ENCODE assay signal across 18 cellular contexts in the genomic region with DNA sequence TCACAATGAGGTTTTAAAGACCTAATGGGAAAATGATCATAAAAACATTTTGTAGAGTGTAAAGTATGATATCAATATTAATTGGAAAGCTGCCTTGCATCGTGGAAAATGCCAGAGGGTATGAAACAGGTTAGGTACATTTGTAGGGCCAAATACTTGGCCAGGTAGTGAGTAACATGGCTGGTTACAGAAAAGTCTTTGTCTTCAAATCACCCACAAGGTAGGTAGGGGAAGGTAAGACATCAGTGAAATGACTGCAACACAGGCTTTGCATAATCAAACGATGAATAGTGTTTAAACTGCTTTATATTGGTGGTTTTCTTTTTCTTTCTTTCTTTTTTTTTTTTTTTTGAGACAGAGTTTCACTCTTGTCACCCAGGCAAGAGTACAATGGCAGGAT.
A peak's percentile ranks its signal among the peaks of the same experiment; 100 is the strongest.
DNase-seq lines count a peak whose midpoint lies in the region; ATAC-seq and TF ChIP-seq lines count a peak whose summit lies in the region.
"Had no signal": no experiment of that assay in that cellular context is flagged by ENCODE, and none has a peak within 500 bp of the region (broad histone marks: within the 10 kb centered on the region; RNA-seq: fewer than 3 reads in every experiment).

No MANE protein-coding gene starts in this region.

- H2AFZ ChIP-seq in Karpas-422 (ENCODE audit: low read length) = no peak overlapping the region

- no peak overlapping the region for H3K9ac ChIP-seq in BLaER1
- H3K9ac ChIP-seq in Karpas-422 (ENCODE audit: low read length) = no peak overlapping the region

- H3K4me3 ChIP-seq in BLaER1 (no peak overlapping the region), Karpas-422 (ENCODE audit: low read length) (peak overlapping the region; percentile 65; the same call in 1 of the 2 replicates), epithelial cell of esophagus (ENCODE audit: low read length) (no peak overlapping the region), sigmoid colon (no peak overlapping the region), psoas muscle (no peak overlapping the region)

- H3K9me3 ChIP-seq in BLaER1 (no peaks in the 10 kb centered on the region), Karpas-422 (ENCODE audit: low read length) (no peaks in the 10 kb centered on the region), sigmoid colon (no peaks in the 10 kb centered on the region), psoas muscle (no peaks in the 10 kb centered on the region)
- H3K9me3 ChIP-seq: left lung had no signal

- intact Hi-C loops in sigmoid colon (cut with DNase I) = loop anchor here (5.0 to 10.0 kb wide), 3 partner anchors 105 to 523 kb away; no protein-coding TSS in a partner anchor
- intact Hi-C loops in psoas muscle (cut with DNase I) = loop anchor here in 1 of 2 donors (5.0 kb wide), 1 partner anchor 105 kb away; no protein-coding TSS in a partner anchor

- H3K27me3 ChIP-seq in BLaER1 = no peaks in the 10 kb centered on the region
- no peaks in the 10 kb centered on the region for H3K27me3 ChIP-seq in Karpas-422 (ENCODE audit: low read length)
- no peaks in the 10 kb centered on the region for H3K27me3 ChIP-seq in sigmoid colon
- no peaks in the 10 kb centered on the region for H3K27me3 ChIP-seq in psoas muscle (ENCODE audit: insufficient read depth in 3 of 3, low read length in 2 of 3)
- H3K27me3 ChIP-seq: left lung had no signal

- H3K4me1 ChIP-seq in BLaER1 (peaks cover 60% of the 10 kb centered on the region), Karpas-422 (ENCODE audit: low read length) (peaks cover 41% of the 10 kb centered on the region), sigmoid colon (peaks cover 0 to 43% (median 38%) of the 10 kb centered on the region in 4 donors), psoas muscle (no peaks in the 10 kb centered on the region)

- H4K20me1 ChIP-seq in BLaER1 (no peaks in the 10 kb centered on the region), Karpas-422 (ENCODE audit: insufficient read depth, low read depth, low read length) (no peaks in the 10 kb centered on the region)

- no peak overlapping the region for H3K27ac ChIP-seq in BLaER1
- H3K27ac ChIP-seq in Karpas-422 (ENCODE audit: low read length) = no peak overlapping the region
- peak overlapping the region; percentile 82 to 86 (median 84) for H3K27ac ChIP-seq in sigmoid colon
- no peak overlapping the region for H3K27ac ChIP-seq in psoas muscle
- H3K27ac ChIP-seq: WERI-Rb-1 had no signal

- ATAC-seq in psoas muscle (no peak), GM19023 (IDR thresholded peaks at IDR 0.05; ENCODE audit: unreplicated experiment) (no peak), GM19351 (IDR thresholded peaks at IDR 0.05; ENCODE audit: unreplicated experiment) (no peak)
- ATAC-seq: HepG2 had no signal

- peaks cover 34% of the 10 kb centered on the region for H3K36me3 ChIP-seq in BLaER1
- no peaks in the 10 kb centered on the region for H3K36me3 ChIP-seq in Karpas-422 (ENCODE audit: insufficient read depth, low read length)
- H3K36me3 ChIP-seq in sigmoid colon = peaks cover 0 to 5% (median 0%) of the 10 kb centered on the region in 4 donors
- no peaks in the 10 kb centered on the region for H3K36me3 ChIP-seq in psoas muscle (ENCODE audit: insufficient read depth in 1 of 2, low read depth in 1 of 2)

- 59 to 87% methylated on average over 2 of the region's 2 CpGs for WGBS in sigmoid colon, 2 donors
- WGBS in psoas muscle, 3 donors = 76 to 81% (median 81%) methylated on average over 2 of the region's 2 CpGs

- no peak for TF ChIP-seq POLR2A in sigmoid colon (IDR thresholded peaks at IDR 0.05)

- TF ChIP-seq CTCF in epithelial cell of esophagus (IDR thresholded peaks at IDR 0.05; ENCODE audit: insufficient read depth, low read depth, low read length, missing control alignments) (no peak), sigmoid colon (IDR thresholded peaks at IDR 0.05) (no peak), psoas muscle (IDR thresholded peaks at IDR 0.05) (no peak)

- no peaks in the 10 kb centered on the region for H3K79me2 ChIP-seq in Karpas-422 (ENCODE audit: low read length)

- H3K9me2 ChIP-seq in Karpas-422 (replicated peaks; ENCODE audit: insufficient read depth, low read length) = no peaks in the 10 kb centered on the region

- H3K4me2 ChIP-seq in BLaER1 (peak overlapping the region; percentile 74), Karpas-422 (ENCODE audit: low read depth, low read length, poor library complexity, severe bottlenecking) (peak overlapping the region; percentile 75)

- no peak for TF ChIP-seq EP300 in sigmoid colon (IDR thresholded peaks at IDR 0.05)

- DNase-seq in Karpas-422 (no peak), epithelial cell of esophagus (ENCODE audit: low read depth) (peak; percentile 60), sigmoid colon (no peak), SIG-M5 treated with dmso at 0.1 percent for 504 hours (lab: John Stamatoyannopoulos, UW; ENCODE audit: unreplicated experiment) (no peak), psoas muscle (no peak)
- DNase-seq: amniotic stem cell, cerebellar nuclear complex, COR-L47, foreskin melanocyte, left lung, MM.1S, NCI-H1694 treated with DMSO at 0.1 percent for 48 hours, NCI-H446 treated with DMSO at 0.1 percent for 48 hours, WERI-Rb-1 had no signal

Comparison
In these comparisons a context has a peak if more than half of its experiments do, and no peak if none do; other contexts are left out.
1. H3K27ac ChIP-seq: peak in sigmoid colon (4 of 4); none in BLaER1 (single experiment), Karpas-422 (single experiment) and psoas muscle (single experiment).